In genomic region chr9:4339357-4339756, GRCh38 we compare ENCODE assay signal across 8 cellular contexts. TPM values are rescaled to one million over a fixed set of nuclear protein-coding genes. Genes with fewer than 3 reads are reported as not detected.
A peak's percentile ranks its signal among the peaks of the same experiment; 100 is the strongest.
DNase-seq lines count a peak whose midpoint lies in the region; ATAC-seq and TF ChIP-seq lines count a peak whose summit lies in the region.

No MANE protein-coding gene starts in this region.

- H3K4me3 ChIP-seq in PC-3 (ENCODE audit: low read length) = no peak overlapping the region

- H3K27me3 Mint-ChIP-seq in Calu3 (ENCODE audit: unreplicated experiment) (no peaks in the 10 kb centered on the region), neural crest cell (ENCODE audit: low read depth) (no peaks in the 10 kb centered on the region)
- H3K27me3 Mint-ChIP-seq in activated T-cell treated with anti-CD3 and anti-CD28 coated beads, Interleukin-2, amount 50 U/mL, for 24 hours = no peaks in the 10 kb centered on the region
- no peaks in the 10 kb centered on the region for H3K27me3 Mint-ChIP-seq in stimulated activated naive CD8-positive, alpha-beta T cell treated with anti-CD3 and anti-CD28 coated beads, Interleukin-15, amount 100 ng/mL, for 72 hours

- H3K4me1 Mint-ChIP-seq in Calu3 (ENCODE audit: low read depth, unreplicated experiment) = peaks cover 14% of the 10 kb centered on the region
- peaks cover 14% of the 10 kb centered on the region for H3K4me1 Mint-ChIP-seq in activated T-cell treated with anti-CD3 and anti-CD28 coated beads, Interleukin-2, amount 50 U/mL, for 24 hours (ENCODE audit: low read depth)
- H3K4me1 Mint-ChIP-seq in neural crest cell = peaks cover 10% of the 10 kb centered on the region
- H3K4me1 Mint-ChIP-seq in stimulated activated naive CD8-positive, alpha-beta T cell treated with anti-CD3 and anti-CD28 coated beads, Interleukin-15, amount 100 ng/mL, for 72 hours = peaks cover 13% of the 10 kb centered on the region

- H3K9me3 ChIP-seq in PC-3 (ENCODE audit: low read length) = no peaks in the 10 kb centered on the region

- peak overlapping the region; percentile 69 for H3K4me2 ChIP-seq in PC-3 (ENCODE audit: low read length)

- H2AFZ ChIP-seq in PC-3 (ENCODE audit: low read length) = peak overlapping the region; percentile 55

- H3K4me1 ChIP-seq in PC-3 (ENCODE audit: insufficient read depth, low read length) = no peaks in the 10 kb centered on the region

- H3K36me3 Mint-ChIP-seq in Calu3 (ENCODE audit: insufficient read depth, unreplicated experiment) (peaks cover 13% of the 10 kb centered on the region), neural crest cell (ENCODE audit: low read depth) (no peaks in the 10 kb centered on the region)
- no peaks in the 10 kb centered on the region for H3K36me3 Mint-ChIP-seq in activated T-cell treated with anti-CD3 and anti-CD28 coated beads, Interleukin-2, amount 50 U/mL, for 24 hours (ENCODE audit: low read depth)

- BruUV-seq in Calu3 (replicated peaks; lab: Mats Ljungman, UMichigan) (no TSS peak), PC-3 (replicated peaks; lab: Mats Ljungman, UMichigan) (no TSS peak)

- peak overlapping the region; percentile 24 for H3K4me3 Mint-ChIP-seq in Calu3 (ENCODE audit: low read depth, unreplicated experiment)
- H3K4me3 Mint-ChIP-seq in activated T-cell treated with anti-CD3 and anti-CD28 coated beads, Interleukin-2, amount 50 U/mL, for 24 hours = peak overlapping the region; percentile 30
- peak overlapping the region; percentile 56 for H3K4me3 Mint-ChIP-seq in neural crest cell
- H3K4me3 Mint-ChIP-seq in stimulated activated naive CD8-positive, alpha-beta T cell treated with anti-CD3 and anti-CD28 coated beads, Interleukin-15, amount 100 ng/mL, for 72 hours = peak overlapping the region; percentile 46 to 79

- no peaks in the 10 kb centered on the region for H3K79me2 ChIP-seq in PC-3 (ENCODE audit: low read length)

- ATAC-seq in GM21390 (IDR thresholded peaks at IDR 0.05; ENCODE audit: unreplicated experiment) (peak; percentile 95), PC-3 (peak; percentile 76)
- peak; percentile 92 for ATAC-seq in stimulated activated naive CD8-positive, alpha-beta T cell treated with anti-CD3 and anti-CD28 coated beads, Interleukin-15, amount 100 ng/mL, for 72 hours

- H3F3A ChIP-seq in PC-3 (ENCODE audit: low read length, unreplicated experiment) = no peaks in the 10 kb centered on the region

- H3K9me3 Mint-ChIP-seq in Calu3 (ENCODE audit: low read depth, unreplicated experiment) = no peaks in the 10 kb centered on the region
- no peaks in the 10 kb centered on the region for H3K9me3 Mint-ChIP-seq in activated T-cell treated with anti-CD3 and anti-CD28 coated beads, Interleukin-2, amount 50 U/mL, for 24 hours
- H3K9me3 Mint-ChIP-seq in neural crest cell = peaks cover 10% of the 10 kb centered on the region
- no peaks in the 10 kb centered on the region for H3K9me3 Mint-ChIP-seq in stimulated activated naive CD8-positive, alpha-beta T cell treated with anti-CD3 and anti-CD28 coated beads, Interleukin-15, amount 100 ng/mL, for 72 hours

- H4K20me1 ChIP-seq in PC-3 (ENCODE audit: low read length) = no peaks in the 10 kb centered on the region

- peak overlapping the region; percentile 86 for H3K27ac Mint-ChIP-seq in Calu3 (ENCODE audit: unreplicated experiment)
- peak overlapping the region; percentile 81 for H3K27ac Mint-ChIP-seq in activated T-cell treated with anti-CD3 and anti-CD28 coated beads, Interleukin-2, amount 50 U/mL, for 24 hours
- H3K27ac Mint-ChIP-seq in neural crest cell (ENCODE audit: unreplicated experiment) = no peak overlapping the region
- peak overlapping the region; percentile 37 to 84 for H3K27ac Mint-ChIP-seq in stimulated activated naive CD8-positive, alpha-beta T cell treated with anti-CD3 and anti-CD28 coated beads, Interleukin-15, amount 100 ng/mL, for 72 hours

- H3K9ac ChIP-seq in PC-3 (ENCODE audit: low read length) = no peak overlapping the region

- no peaks in the 10 kb centered on the region for H3K27me3 ChIP-seq in PC-3 (ENCODE audit: low read length)

- H3K9me2 ChIP-seq in PC-3 (replicated peaks; ENCODE audit: low read length) = no peaks in the 10 kb centered on the region

- CTCF ChIA-PET in Calu3 (lab: Charles Lee) = interaction anchor here (1.7 kb wide), 1 partner anchor 24 kb away, joined by 8 read pairs; no protein-coding TSS in a partner anchor
- CTCF ChIA-PET in PC-3 (lab: Charles Lee) = interaction anchor here (0.6 to 1.1 kb wide), 5 partner anchors 11 to 529 kb away, joined by 3 to 7 read pairs (median 3); partner anchors contain the start of gene SLC1A1

- peak; percentile 75 for DNase-seq in Calu3
- DNase-seq in HuH-7.5 (ENCODE audit: low spot score) = peak; percentile 48
- peak; percentile 87 for DNase-seq in PC-3
- DNase-seq in activated T-cell treated with anti-CD3 and anti-CD28 coated beads, Interleukin-2, amount 50 U/mL, for 24 hours = peak; percentile 85
- DNase-seq in fibroblast of gingiva (ENCODE audit: low read depth) = peak; percentile 75
- DNase-seq in neural crest cell (ENCODE audit: low read depth, low spot score) = peak; percentile 62
- DNase-seq in stimulated activated naive CD8-positive, alpha-beta T cell treated with anti-CD3 and anti-CD28 coated beads, Interleukin-15, amount 100 ng/mL, for 72 hours = peak; percentile 76 to 85

- POLR2A ChIA-PET in PC-3 (lab: Charles Lee; ENCODE audit: unreplicated experiment) = interaction anchor here (0.7 kb wide), 1 partner anchor 97 kb away, joined by 3 read pairs; no protein-coding TSS in a partner anchor

- H3K36me3 ChIP-seq in PC-3 (ENCODE audit: low read depth, low read length) = no peaks in the 10 kb centered on the region

- TF ChIP-seq CTCF in Calu3 (IDR thresholded peaks at IDR 0.05; ENCODE audit: unreplicated experiment) = peak; percentile 66
- TF ChIP-seq CTCF in PC-3 (conservative IDR thresholded peaks at IDR 0.05; ENCODE audit: low read depth, low read length) = peak; percentile 89
- peak; percentile 90 for TF ChIP-seq CTCF in neural crest cell (conservative IDR thresholded peaks at IDR 0.05)

- no peak overlapping the region for H3K27ac ChIP-seq in PC-3 (ENCODE audit: low read length)

- intact Hi-C loops in Calu3 (cut with micrococcal nuclease; ENCODE audit: unreplicated experiment) = loop anchor here (1.0 kb wide), 1 partner anchor 607 kb away; no protein-coding TSS in a partner anchor
- intact Hi-C loops in PC-3 (cut with micrococcal nuclease) = loop anchor here (1.0 to 2.0 kb wide), 4 partner anchors 24 to 607 kb away; no protein-coding TSS in a partner anchor

RNA-seq across cellular contexts. Expression of gene GLIS3, which starts 39.5 kb away (rescaled TPM):
- 72.5 and 90.8 TPM in 2 replicates for total RNA-seq in Calu3 (2022)
- total RNA-seq in PC-3 (2014; rRNA removed) = 9.0 and 17.0 TPM in 2 replicates
- 5.9 and 6.8 TPM in 2 replicates for total RNA-seq in neural crest cell
